17 cellular contexts compared by ENCODE assay signal in genomic region chr1:147169171-147169570, GRCh38. TPM values are rescaled to one million over a fixed set of nuclear protein-coding genes. Genes with fewer than 3 reads are reported as not detected.
DNase-seq lines count a peak whose midpoint lies in the region; ATAC-seq and TF ChIP-seq lines count a peak whose summit lies in the region.
"Had no signal": no experiment of that assay in that cellular context is flagged by ENCODE, and none has a peak within 500 bp of the region (broad histone marks: within the 10 kb centered on the region; RNA-seq: fewer than 3 reads in every experiment).

No MANE protein-coding gene starts in this region.

- no peak overlapping the region for H4K5ac ChIP-seq in mesendoderm (ENCODE audit: low read length)

- no peaks in the 10 kb centered on the region for H3K36me3 ChIP-seq in breast epithelium
- H3K36me3 ChIP-seq in mesendoderm (ENCODE audit: control insufficient read depth, insufficient read depth, low read length), result no peaks in the 10 kb centered on the region
- H3K36me3 ChIP-seq in CD8-positive, alpha-beta T cell (ENCODE audit: insufficient read depth, low read length), result no peaks in the 10 kb centered on the region

- H3K36me3 Mint-ChIP-seq in MCF 10A (ENCODE audit: insufficient read depth, unreplicated experiment) (peaks cover 49% of the 10 kb centered on the region), chondrocyte (ENCODE audit: low read depth) (peaks cover 14% of the 10 kb centered on the region)
- H3K36me3 Mint-ChIP-seq in CD8-positive, alpha-beta T cell, result peaks cover 43% of the 10 kb centered on the region

- H3K79me2 ChIP-seq in mesendoderm (ENCODE audit: control insufficient read depth, insufficient read depth, low read length), result peaks cover 15% of the 10 kb centered on the region

- H3K9ac ChIP-seq in mesendoderm (ENCODE audit: low read length), result no peak overlapping the region

- no peak overlapping the region for H2BK15ac ChIP-seq in mesendoderm (replicated peaks; ENCODE audit: low read depth)

- H3K4me2 ChIP-seq in mesendoderm (ENCODE audit: low read length), result no peak overlapping the region

- no peak overlapping the region for H3K18ac ChIP-seq in mesendoderm (ENCODE audit: low read length)

- no peak overlapping the region for H2BK5ac ChIP-seq in mesendoderm (ENCODE audit: low read length)

- H3K4me3 Mint-ChIP-seq in MCF 10A (ENCODE audit: unreplicated experiment), result peak overlapping the region; percentile 95
- H3K4me3 Mint-ChIP-seq in chondrocyte (ENCODE audit: unreplicated experiment), result peak overlapping the region; percentile 99
- H3K4me3 Mint-ChIP-seq in CD8-positive, alpha-beta T cell, result no peak overlapping the region
- H3K4me3 Mint-ChIP-seq: stimulated activated memory B cell treated with anti-CD40 and anti-IgM and Interleukin-4, amounts not matched to agents 10 μg/mL and 1 μg/mL and 100 μg/mL, for 72 hours had no signal

- H3K23ac ChIP-seq in mesendoderm (ENCODE audit: low read length), result no peak overlapping the region

- no peak for ATAC-seq in CD8-positive, alpha-beta T cell
- no peak for ATAC-seq in HG03108 (IDR thresholded peaks at IDR 0.05; ENCODE audit: unreplicated experiment)
- ATAC-seq: stimulated activated memory B cell treated with anti-CD40 and anti-IgM and Interleukin-4, amounts not matched to agents 10 μg/mL and 1 μg/mL and 100 μg/mL, for 72 hours had no signal

- H3K9me3 Mint-ChIP-seq in MCF 10A (ENCODE audit: unreplicated experiment) (no peaks in the 10 kb centered on the region), chondrocyte (ENCODE audit: low read depth) (no peaks in the 10 kb centered on the region)
- H3K9me3 Mint-ChIP-seq in CD8-positive, alpha-beta T cell, result no peaks in the 10 kb centered on the region
- H3K9me3 Mint-ChIP-seq: stimulated activated memory B cell treated with anti-CD40 and anti-IgM and Interleukin-4, amounts not matched to agents 10 μg/mL and 1 μg/mL and 100 μg/mL, for 72 hours had no signal

- WGBS in mesendoderm (ENCODE audit: extremely low coverage, insufficient coverage, low lambda C conversion rate), result no CpG with 5 or more reads among the region's 3 CpGs

- DNase-seq in MCF 10A (ENCODE audit: unreplicated experiment) (no peak), breast epithelium (ENCODE audit: low spot score in 2 of 2) (no peak), chondrocyte (ENCODE audit: low spot score) (no peak), mesendoderm (peak; percentile 43), NAMALWA (ENCODE audit: low spot score) (no peak), T-helper 2 cell (no peak)
- DNase-seq in CD8-positive, alpha-beta T cell, result no peak
- DNase-seq: activated gamma-delta T cell treated with Interleukin-2 at 50 U/mL for 16 hours, DMS79, hippocampal formation, posterior cingulate gyrus, spleen, upper lobe of left lung had no signal

- TF ChIP-seq CTCF in MCF 10A (IDR thresholded peaks at IDR 0.05; ENCODE audit: unreplicated experiment), result no peak
- TF ChIP-seq CTCF in breast epithelium (IDR thresholded peaks at IDR 0.05), result no peak
- TF ChIP-seq CTCF in chondrocyte (IDR thresholded peaks at IDR 0.05), result no peak
- TF ChIP-seq CTCF in CD8-positive, alpha-beta T cell (IDR thresholded peaks at IDR 0.05), result no peak

- H4K8ac ChIP-seq in mesendoderm (ENCODE audit: low read depth, low read length), result no peak overlapping the region

- peak overlapping the region; percentile 98 for H3K27ac Mint-ChIP-seq in MCF 10A (ENCODE audit: low read depth, unreplicated experiment)
- H3K27ac Mint-ChIP-seq in chondrocyte (ENCODE audit: unreplicated experiment), result peak overlapping the region; percentile 88
- H3K27ac Mint-ChIP-seq in CD8-positive, alpha-beta T cell, result no peak overlapping the region
- H3K27ac Mint-ChIP-seq: stimulated activated memory B cell treated with anti-CD40 and anti-IgM and Interleukin-4, amounts not matched to agents 10 μg/mL and 1 μg/mL and 100 μg/mL, for 72 hours had no signal

- H2BK120ac ChIP-seq in mesendoderm (ENCODE audit: low read depth, low read length), result no peak overlapping the region

- H3K27me3 ChIP-seq in breast epithelium (no peaks in the 10 kb centered on the region), mesendoderm (ENCODE audit: insufficient read depth, low read length, poor library complexity) (no peaks in the 10 kb centered on the region)
- no peaks in the 10 kb centered on the region for H3K27me3 ChIP-seq in CD8-positive, alpha-beta T cell (ENCODE audit: insufficient read depth, low read length)
- H3K27me3 ChIP-seq: spleen, upper lobe of left lung had no signal

- peaks cover 8% of the 10 kb centered on the region for H3K79me1 ChIP-seq in mesendoderm (ENCODE audit: low read length)

- H3K4me1 ChIP-seq in breast epithelium (peaks cover 0 to 15% of the 10 kb centered on the region in 2 donors), mesendoderm (ENCODE audit: control insufficient read depth, low read depth, low read length) (peaks cover 6% of the 10 kb centered on the region)
- peaks cover 16% of the 10 kb centered on the region for H3K4me1 ChIP-seq in CD8-positive, alpha-beta T cell (ENCODE audit: insufficient read depth, low read length)

- intact Hi-C loops in MCF 10A (cut with micrococcal nuclease) (no loop called here), breast epithelium (cut with DNase I; ENCODE audit: low total_unique reads) (no loop called here)
- intact Hi-C loops in CD8-positive, alpha-beta T cell (cut with DNase I, micrococcal nuclease), result no loop called here

- no peak overlapping the region for H3K56ac ChIP-seq in mesendoderm (ENCODE audit: low read length)

- no peak overlapping the region for H3K27ac ChIP-seq in breast epithelium
- H3K27ac ChIP-seq in mesendoderm (ENCODE audit: low read depth, low read length), result no peak overlapping the region
- no peak overlapping the region for H3K27ac ChIP-seq in CD8-positive, alpha-beta T cell (ENCODE audit: low read depth, low read length)
- H3K27ac ChIP-seq: C4-2B, spleen, upper lobe of left lung had no signal

- H3K27me3 Mint-ChIP-seq in MCF 10A (ENCODE audit: insufficient read depth, unreplicated experiment) (no peaks in the 10 kb centered on the region), chondrocyte (ENCODE audit: low read depth) (no peaks in the 10 kb centered on the region)
- no peaks in the 10 kb centered on the region for H3K27me3 Mint-ChIP-seq in CD8-positive, alpha-beta T cell (ENCODE audit: low read depth)
- H3K27me3 Mint-ChIP-seq: stimulated activated memory B cell treated with anti-CD40 and anti-IgM and Interleukin-4, amounts not matched to agents 10 μg/mL and 1 μg/mL and 100 μg/mL, for 72 hours had no signal

- no peak overlapping the region for H3K4me3 ChIP-seq in breast epithelium
- H3K4me3 ChIP-seq in mesendoderm (ENCODE audit: low read length), result no peak overlapping the region
- no peak overlapping the region for H3K4me3 ChIP-seq in CD8-positive, alpha-beta T cell (ENCODE audit: low read depth, low read length)
- H3K4me3 ChIP-seq: spleen, upper lobe of left lung had no signal

- no peak overlapping the region for H3K4ac ChIP-seq in mesendoderm (ENCODE audit: low read depth, low read length)

- no peak overlapping the region for H2AK5ac ChIP-seq in mesendoderm (ENCODE audit: low read length)

- TF ChIP-seq POLR2A in breast epithelium (IDR thresholded peaks at IDR 0.05), result no peak

- BruUV-seq in MCF 10A (replicated peaks; lab: Mats Ljungman, UMichigan), result no TSS peak

- CTCF ChIA-PET in MCF 10A (lab: Yijun Ruan, JAX), result interaction anchor here (0.6 to 8.0 kb wide), 7 partner anchors 14 to 1891 kb away, joined by 3 to 131 read pairs (median 4); partner anchors contain the start of gene CHD1L
- CTCF ChIA-PET in CD8-positive, alpha-beta T cell (lab: Charles Lee), result interaction anchor here (2.9 kb wide), 1 partner anchor 74 kb away, joined by 16 read pairs; the partner anchor contains the start of gene CHD1L

- H3K9me3 ChIP-seq in breast epithelium, result no peaks in the 10 kb centered on the region
- no peaks in the 10 kb centered on the region for H3K9me3 ChIP-seq in CD8-positive, alpha-beta T cell (ENCODE audit: low read length)
- H3K9me3 ChIP-seq: spleen, upper lobe of left lung had no signal

- POLR2A ChIA-PET in MCF 10A (lab: Yijun Ruan, JAX), result interaction anchor here (0.9 to 8.4 kb wide), 11 partner anchors 7 to 231 kb away, joined by 4 to 298 read pairs (median 6); partner anchors contain the start of genes CHD1L, FMO5 and NBPF12
- POLR2A ChIA-PET in CD8-positive, alpha-beta T cell (lab: Charles Lee), result interaction anchor here (1.5 kb wide), 1 partner anchor 73 kb away, joined by 3 read pairs; the partner anchor contains the start of gene CHD1L

- H3K4me1 Mint-ChIP-seq in MCF 10A (ENCODE audit: insufficient read depth, unreplicated experiment), result peaks cover 52% of the 10 kb centered on the region
- H3K4me1 Mint-ChIP-seq in chondrocyte (ENCODE audit: low read depth), result peaks cover 66% of the 10 kb centered on the region
- H3K4me1 Mint-ChIP-seq in CD8-positive, alpha-beta T cell (ENCODE audit: low read depth), result peaks cover 46% of the 10 kb centered on the region

RNA-seq across cellular contexts. Expression of gene PRKAB2, which starts 3.1 kb away (rescaled TPM):
- total RNA-seq in MCF 10A (2022), result 35.1 and 47.6 TPM in 2 replicates
- 10 to 100 TPM; 14.1 to 16.8 (median 14.1) TPM for total RNA-seq in breast epithelium
- 24.3 to 30.8 TPM (median 29.5 TPM) in 3 replicates for total RNA-seq in chondrocyte
- 18.4 TPM for polyA plus RNA-seq in mesendoderm (2013, experiment 1 of 2)
- 18.0 TPM for polyA plus RNA-seq in mesendoderm (2013, experiment 2 of 2)
- 1 to 10 TPM; 5.2 to 5.8 TPM for total RNA-seq in CD8-positive, alpha-beta T cell

RNA-seq across cellular contexts. Expression of gene FMO5, which starts 56.0 kb away (rescaled TPM):
- total RNA-seq in MCF 10A (2022) (0.72 and 0.86 TPM in 2 replicates), breast epithelium (10 to 100 TPM in 2 of 3 donors, 1 to 10 TPM in 1; 7.8 to 32.6 (median 22.0) TPM), chondrocyte (1.8 to 2.8 TPM (median 2.5 TPM) in 3 replicates)
- 0.22 TPM for polyA plus RNA-seq in mesendoderm (2013, experiment 1 of 2)
- 0.11 TPM for polyA plus RNA-seq in mesendoderm (2013, experiment 2 of 2)
- total RNA-seq in CD8-positive, alpha-beta T cell, result 1 to 10 TPM in 1 of 2 experiments, under 1 TPM in 1; 0.43 to 1.3 TPM
- total RNA-seq: A172 had no signal
